ENCODE assay signal across 8 cellular contexts in the genomic region with DNA sequence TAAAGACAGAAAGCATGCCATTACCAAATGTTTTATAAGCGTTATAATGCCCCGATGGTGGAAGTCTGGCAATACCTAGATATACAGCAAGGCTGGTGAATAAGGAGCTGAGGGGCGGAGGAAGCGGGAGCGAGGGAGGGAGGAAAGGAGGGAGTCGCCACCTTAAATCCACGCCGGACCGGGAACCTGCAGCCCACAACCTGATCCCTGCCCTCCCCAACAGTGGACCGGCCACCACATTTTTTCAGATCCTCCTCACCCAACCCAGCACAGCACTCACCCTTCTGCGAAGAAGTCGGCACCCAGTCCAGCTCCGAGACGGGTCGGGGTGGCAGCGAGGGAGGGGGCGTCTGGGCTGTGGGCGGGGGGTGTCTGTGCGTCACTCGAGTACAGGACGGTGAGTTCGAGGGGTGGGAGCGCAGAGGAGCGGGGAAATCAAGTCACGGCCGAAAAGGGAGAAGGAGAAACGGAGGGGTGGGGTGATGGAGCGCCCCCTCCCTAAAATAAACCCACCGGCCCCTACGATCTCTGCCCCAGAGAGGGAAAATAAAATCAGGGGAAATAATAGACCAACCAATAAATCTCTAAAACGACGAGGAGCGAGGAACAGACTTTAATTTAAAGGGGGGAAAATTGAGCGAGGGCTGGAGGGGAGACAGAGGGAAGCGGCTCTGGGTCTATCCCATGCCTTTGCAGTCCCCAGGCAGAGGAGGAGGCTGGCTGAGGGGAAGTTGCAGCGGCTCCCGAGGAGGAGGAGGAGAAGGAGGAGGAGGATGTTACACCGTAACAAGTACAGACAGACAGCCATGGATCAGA.
DNase-seq lines count a peak whose midpoint lies in the region; ATAC-seq and TF ChIP-seq lines count a peak whose summit lies in the region.

No MANE protein-coding gene starts in this region.

- peak overlapping the region; percentile 94 for H3K27ac ChIP-seq in epithelial cell of prostate

- DNase-seq in EH (ENCODE audit: low read depth) (peak; percentile 53), NB4 (ENCODE audit: low read depth) (peak; percentile 62), activated T-cell treated with anti-CD3 and anti-CD28 coated beads for 48 hours (ENCODE audit: low read depth) (peak; percentile 16), epithelial cell of prostate (ENCODE audit: low read depth, low spot score) (no peak), midbrain (lab: John Stamatoyannopoulos, UW) (peak; percentile 56), NCI-H510A (lab: John Stamatoyannopoulos, UW) (no peak)

- TF ChIP-seq CTCF in NB4 (IDR thresholded peaks at IDR 0.05; ENCODE audit: low read depth, low read length), result no peak

- no peak for TF ChIP-seq POLR2A in NB4 (IDR thresholded peaks at IDR 0.05; ENCODE audit: extremely low read depth, insufficient read length)

- no peaks in the 10 kb centered on the region for H3K9me3 Mint-ChIP-seq in stimulated activated memory B cell treated with anti-CD40 and anti-IgM and Interleukin-4, amounts not matched to agents 10 μg/mL and 1 μg/mL and 100 μg/mL, for 72 hours

- peak overlapping the region; percentile 97 for H3K4me3 Mint-ChIP-seq in stimulated activated memory B cell treated with anti-CD40 and anti-IgM and Interleukin-4, amounts not matched to agents 10 μg/mL and 1 μg/mL and 100 μg/mL, for 72 hours

- H3K4me3 ChIP-seq in NB4 (ENCODE audit: low read depth, low read length), result peak overlapping the region; percentile 76

- peak overlapping the region; percentile 94 for H3K27ac Mint-ChIP-seq in stimulated activated memory B cell treated with anti-CD40 and anti-IgM and Interleukin-4, amounts not matched to agents 10 μg/mL and 1 μg/mL and 100 μg/mL, for 72 hours

- no peaks in the 10 kb centered on the region for H3K27me3 Mint-ChIP-seq in stimulated activated memory B cell treated with anti-CD40 and anti-IgM and Interleukin-4, amounts not matched to agents 10 μg/mL and 1 μg/mL and 100 μg/mL, for 72 hours

- ATAC-seq in stimulated activated memory B cell treated with anti-CD40 and anti-IgM and Interleukin-4, amounts not matched to agents 10 μg/mL and 1 μg/mL and 100 μg/mL, for 72 hours, result no peak
- ATAC-seq in GM19467 (IDR thresholded peaks at IDR 0.05; ENCODE audit: unreplicated experiment), result no peak

- no peaks in the 10 kb centered on the region for H3K36me3 Mint-ChIP-seq in stimulated activated memory B cell treated with anti-CD40 and anti-IgM and Interleukin-4, amounts not matched to agents 10 μg/mL and 1 μg/mL and 100 μg/mL, for 72 hours

- H3K4me1 Mint-ChIP-seq in stimulated activated memory B cell treated with anti-CD40 and anti-IgM and Interleukin-4, amounts not matched to agents 10 μg/mL and 1 μg/mL and 100 μg/mL, for 72 hours, result peaks cover 23% of the 10 kb centered on the region

Comparison
In these comparisons a context has a peak if more than half of its experiments do, and no peak if none do; other contexts are left out.
1. DNase-seq: peak in EH (single experiment), NB4 (single experiment), activated T-cell treated with anti-CD3 and anti-CD28 coated beads for 48 hours (single experiment) and midbrain (single experiment); none in epithelial cell of prostate (single experiment) and NCI-H510A (single experiment).